Comparison of ENCODE assay signal across 8 cellular contexts in genomic region chr10:83373659-83374058, GRCh38.
DNase-seq lines count a peak whose midpoint lies in the region; ATAC-seq and TF ChIP-seq lines count a peak whose summit lies in the region.

No MANE protein-coding gene starts in this region.

- H3K9me3 Mint-ChIP-seq in activated CD4-positive, alpha-beta T cell treated with anti-CD3 and anti-CD28 coated beads, Interleukin-2, amount 10 ng/mL, durations not matched to agents 7 days and 5 days, result peaks cover 2% of the 10 kb centered on the region
- peaks cover 3% of the 10 kb centered on the region for H3K9me3 Mint-ChIP-seq in activated CD4-positive, alpha-beta memory T cell treated with anti-CD3 and anti-CD28 coated beads, Interleukin-2, amount 10 ng/mL, durations not matched to agents 7 days and 5 days

- H3K9me3 ChIP-seq in PC-3 (ENCODE audit: low read length) (0 out of 2 replicates have a peak, but pooled peaks cover 3% of the 10 kb centered on the region), mucosa of descending colon (peaks cover 3% of the 10 kb centered on the region)

- no peaks in the 10 kb centered on the region for H3K4me1 Mint-ChIP-seq in activated CD4-positive, alpha-beta T cell treated with anti-CD3 and anti-CD28 coated beads, Interleukin-2, amount 10 ng/mL, durations not matched to agents 7 days and 5 days
- H3K4me1 Mint-ChIP-seq in activated CD4-positive, alpha-beta memory T cell treated with anti-CD3 and anti-CD28 coated beads, Interleukin-2, amount 10 ng/mL, durations not matched to agents 7 days and 5 days, result no peaks in the 10 kb centered on the region

- H3K9me2 ChIP-seq in PC-3 (replicated peaks; ENCODE audit: low read length), result no peaks in the 10 kb centered on the region

- no peak overlapping the region for H3K9ac ChIP-seq in PC-3 (ENCODE audit: low read length)

- H4K20me1 ChIP-seq in PC-3 (ENCODE audit: low read length), result no peaks in the 10 kb centered on the region

- POLR2A ChIA-PET in PC-3 (lab: Charles Lee; ENCODE audit: unreplicated experiment), result no interaction called here
- POLR2A ChIA-PET in activated CD4-positive, alpha-beta T cell treated with anti-CD3 and anti-CD28 coated beads, Interleukin-2, amount 10 ng/mL, durations not matched to agents 7 days and 5 days (lab: Charles Lee), result no interaction called here
- POLR2A ChIA-PET in activated CD4-positive, alpha-beta memory T cell treated with anti-CD3 and anti-CD28 coated beads, Interleukin-2, amount 10 ng/mL, durations not matched to agents 7 days and 5 days (lab: Charles Lee), result no interaction called here

- no peaks in the 10 kb centered on the region for H3F3A ChIP-seq in PC-3 (ENCODE audit: low read length, unreplicated experiment)

- no peaks in the 10 kb centered on the region for H3K36me3 Mint-ChIP-seq in activated CD4-positive, alpha-beta T cell treated with anti-CD3 and anti-CD28 coated beads, Interleukin-2, amount 10 ng/mL, durations not matched to agents 7 days and 5 days (ENCODE audit: low read depth)
- no peaks in the 10 kb centered on the region for H3K36me3 Mint-ChIP-seq in activated CD4-positive, alpha-beta memory T cell treated with anti-CD3 and anti-CD28 coated beads, Interleukin-2, amount 10 ng/mL, durations not matched to agents 7 days and 5 days (ENCODE audit: low read depth)

- BruUV-seq in PC-3 (replicated peaks; lab: Mats Ljungman, UMichigan), result no TSS peak

- no peaks in the 10 kb centered on the region for H3K36me3 ChIP-seq in PC-3 (ENCODE audit: low read depth, low read length)
- H3K36me3 ChIP-seq in mucosa of descending colon (ENCODE audit: low read depth), result no peaks in the 10 kb centered on the region

- H2AFZ ChIP-seq in PC-3 (ENCODE audit: low read length), result no peak overlapping the region

- TF ChIP-seq CTCF in PC-3 (conservative IDR thresholded peaks at IDR 0.05; ENCODE audit: low read depth, low read length) (peak; percentile 19; the same call in 1 of the 2 replicates), mucosa of descending colon (IDR thresholded peaks at IDR 0.05) (no peak)

- no peaks in the 10 kb centered on the region for H3K4me1 ChIP-seq in PC-3 (ENCODE audit: insufficient read depth, low read length)
- H3K4me1 ChIP-seq in mucosa of descending colon (ENCODE audit: low read depth), result no peaks in the 10 kb centered on the region

- no peak overlapping the region for H3K4me2 ChIP-seq in PC-3 (ENCODE audit: low read length)

- no peak overlapping the region for H3K27ac ChIP-seq in PC-3 (ENCODE audit: low read length)

- H3K27ac Mint-ChIP-seq in activated CD4-positive, alpha-beta T cell treated with anti-CD3 and anti-CD28 coated beads, Interleukin-2, amount 10 ng/mL, durations not matched to agents 7 days and 5 days, result no peak overlapping the region
- H3K27ac Mint-ChIP-seq in activated CD4-positive, alpha-beta memory T cell treated with anti-CD3 and anti-CD28 coated beads, Interleukin-2, amount 10 ng/mL, durations not matched to agents 7 days and 5 days, result no peak overlapping the region

- peak; percentile 63 for ATAC-seq in GM19035 (IDR thresholded peaks at IDR 0.05; ENCODE audit: unreplicated experiment)
- ATAC-seq in PC-3, result no peak
- ATAC-seq in mucosa of descending colon, result no peak
- ATAC-seq in GM19324 (IDR thresholded peaks at IDR 0.05; ENCODE audit: low FRiP score, unreplicated experiment), result no peak

- no peak overlapping the region for H3K4me3 Mint-ChIP-seq in activated CD4-positive, alpha-beta T cell treated with anti-CD3 and anti-CD28 coated beads, Interleukin-2, amount 10 ng/mL, durations not matched to agents 7 days and 5 days
- no peak overlapping the region for H3K4me3 Mint-ChIP-seq in activated CD4-positive, alpha-beta memory T cell treated with anti-CD3 and anti-CD28 coated beads, Interleukin-2, amount 10 ng/mL, durations not matched to agents 7 days and 5 days

- no peak overlapping the region for H3K4me3 ChIP-seq in PC-3 (ENCODE audit: low read length)
- no peak overlapping the region for H3K4me3 ChIP-seq in mucosa of descending colon

- DNase-seq in A172 (ENCODE audit: low spot score) (peak; percentile 42), PC-3 (no peak), foreskin melanocyte (peak; percentile 8), mucosa of descending colon (no peak)
- DNase-seq in activated CD4-positive, alpha-beta T cell treated with anti-CD3 and anti-CD28 coated beads, Interleukin-2, amount 10 ng/mL, durations not matched to agents 7 days and 5 days, result no peak
- no peak for DNase-seq in activated CD4-positive, alpha-beta memory T cell treated with anti-CD3 and anti-CD28 coated beads, Interleukin-2, amount 10 ng/mL, durations not matched to agents 7 days and 5 days

- CTCF ChIA-PET in PC-3 (lab: Charles Lee), result no interaction called here
- CTCF ChIA-PET in activated CD4-positive, alpha-beta T cell treated with anti-CD3 and anti-CD28 coated beads, Interleukin-2, amount 10 ng/mL, durations not matched to agents 7 days and 5 days (lab: Charles Lee), result no interaction called here
- CTCF ChIA-PET in activated CD4-positive, alpha-beta memory T cell treated with anti-CD3 and anti-CD28 coated beads, Interleukin-2, amount 10 ng/mL, durations not matched to agents 7 days and 5 days (lab: Charles Lee), result no interaction called here

- intact Hi-C loops in PC-3 (cut with micrococcal nuclease) (no loop called here), mucosa of descending colon (cut with DNase I, micrococcal nuclease) (no loop called here)

- H3K27me3 Mint-ChIP-seq in activated CD4-positive, alpha-beta T cell treated with anti-CD3 and anti-CD28 coated beads, Interleukin-2, amount 10 ng/mL, durations not matched to agents 7 days and 5 days, result no peaks in the 10 kb centered on the region
- no peaks in the 10 kb centered on the region for H3K27me3 Mint-ChIP-seq in activated CD4-positive, alpha-beta memory T cell treated with anti-CD3 and anti-CD28 coated beads, Interleukin-2, amount 10 ng/mL, durations not matched to agents 7 days and 5 days

- no peaks in the 10 kb centered on the region for H3K79me2 ChIP-seq in PC-3 (ENCODE audit: low read length)

- no peaks in the 10 kb centered on the region for H3K27me3 ChIP-seq in PC-3 (ENCODE audit: low read length)

Comparison
In these comparisons a context has a peak if more than half of its experiments do, and no peak if none do; other contexts are left out.
1. DNase-seq: peak in A172 (single experiment) and foreskin melanocyte (single experiment); none in PC-3 (single experiment), mucosa of descending colon (0 of 3), activated CD4-positive, alpha-beta T cell treated with anti-CD3 and anti-CD28 coated beads, Interleukin-2, amount 10 ng/mL, durations not matched to agents 7 days and 5 days (single experiment) and activated CD4-positive, alpha-beta memory T cell treated with anti-CD3 and anti-CD28 coated beads, Interleukin-2, amount 10 ng/mL, durations not matched to agents 7 days and 5 days (single experiment).